1 cellular context compared by ENCODE assay signal in the genomic region with DNA sequence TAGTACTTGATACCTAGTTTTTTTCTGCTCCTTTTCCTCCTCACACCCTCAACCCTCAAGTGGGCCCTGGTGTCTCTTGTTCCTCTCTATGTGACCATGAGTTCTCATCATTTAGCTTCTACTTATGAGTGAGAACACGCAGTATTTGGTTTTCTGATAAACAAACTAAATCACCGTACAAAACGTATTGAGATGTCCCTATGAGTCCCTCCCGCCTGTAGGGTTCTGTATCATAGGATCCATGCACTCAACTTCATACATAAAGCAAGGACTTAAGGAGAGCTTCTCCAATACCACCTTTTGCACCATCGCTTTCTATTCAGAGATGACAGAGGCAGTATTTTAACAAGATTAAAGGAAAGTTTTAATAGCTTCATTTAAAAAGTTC.
TF ChIP-seq lines count a peak whose summit lies in the region.

No MANE protein-coding gene starts in this region.

TF ChIP-seq in K562, 482 proteins besides CTCF, POLR2A, EP300 and RAD21:
- TF ChIP-seq PHF21A (IDR thresholded peaks at IDR 0.05; ENCODE audit: borderline replicate concordance, low read depth) = no peak
- no peak for TF ChIP-seq U2AF2 (optimal IDR thresholded peaks at IDR 0.05; ENCODE audit: low read depth, low read length)
- no peak for TF ChIP-seq PHF8 (IDR thresholded peaks at IDR 0.05; ENCODE audit: borderline replicate concordance, low read length)
- no peak for TF ChIP-seq CBX2 (IDR thresholded peaks at IDR 0.05; ENCODE audit: insufficient read depth, low read length, poor library complexity, severe bottlenecking)
- TF ChIP-seq, protein P1, sequence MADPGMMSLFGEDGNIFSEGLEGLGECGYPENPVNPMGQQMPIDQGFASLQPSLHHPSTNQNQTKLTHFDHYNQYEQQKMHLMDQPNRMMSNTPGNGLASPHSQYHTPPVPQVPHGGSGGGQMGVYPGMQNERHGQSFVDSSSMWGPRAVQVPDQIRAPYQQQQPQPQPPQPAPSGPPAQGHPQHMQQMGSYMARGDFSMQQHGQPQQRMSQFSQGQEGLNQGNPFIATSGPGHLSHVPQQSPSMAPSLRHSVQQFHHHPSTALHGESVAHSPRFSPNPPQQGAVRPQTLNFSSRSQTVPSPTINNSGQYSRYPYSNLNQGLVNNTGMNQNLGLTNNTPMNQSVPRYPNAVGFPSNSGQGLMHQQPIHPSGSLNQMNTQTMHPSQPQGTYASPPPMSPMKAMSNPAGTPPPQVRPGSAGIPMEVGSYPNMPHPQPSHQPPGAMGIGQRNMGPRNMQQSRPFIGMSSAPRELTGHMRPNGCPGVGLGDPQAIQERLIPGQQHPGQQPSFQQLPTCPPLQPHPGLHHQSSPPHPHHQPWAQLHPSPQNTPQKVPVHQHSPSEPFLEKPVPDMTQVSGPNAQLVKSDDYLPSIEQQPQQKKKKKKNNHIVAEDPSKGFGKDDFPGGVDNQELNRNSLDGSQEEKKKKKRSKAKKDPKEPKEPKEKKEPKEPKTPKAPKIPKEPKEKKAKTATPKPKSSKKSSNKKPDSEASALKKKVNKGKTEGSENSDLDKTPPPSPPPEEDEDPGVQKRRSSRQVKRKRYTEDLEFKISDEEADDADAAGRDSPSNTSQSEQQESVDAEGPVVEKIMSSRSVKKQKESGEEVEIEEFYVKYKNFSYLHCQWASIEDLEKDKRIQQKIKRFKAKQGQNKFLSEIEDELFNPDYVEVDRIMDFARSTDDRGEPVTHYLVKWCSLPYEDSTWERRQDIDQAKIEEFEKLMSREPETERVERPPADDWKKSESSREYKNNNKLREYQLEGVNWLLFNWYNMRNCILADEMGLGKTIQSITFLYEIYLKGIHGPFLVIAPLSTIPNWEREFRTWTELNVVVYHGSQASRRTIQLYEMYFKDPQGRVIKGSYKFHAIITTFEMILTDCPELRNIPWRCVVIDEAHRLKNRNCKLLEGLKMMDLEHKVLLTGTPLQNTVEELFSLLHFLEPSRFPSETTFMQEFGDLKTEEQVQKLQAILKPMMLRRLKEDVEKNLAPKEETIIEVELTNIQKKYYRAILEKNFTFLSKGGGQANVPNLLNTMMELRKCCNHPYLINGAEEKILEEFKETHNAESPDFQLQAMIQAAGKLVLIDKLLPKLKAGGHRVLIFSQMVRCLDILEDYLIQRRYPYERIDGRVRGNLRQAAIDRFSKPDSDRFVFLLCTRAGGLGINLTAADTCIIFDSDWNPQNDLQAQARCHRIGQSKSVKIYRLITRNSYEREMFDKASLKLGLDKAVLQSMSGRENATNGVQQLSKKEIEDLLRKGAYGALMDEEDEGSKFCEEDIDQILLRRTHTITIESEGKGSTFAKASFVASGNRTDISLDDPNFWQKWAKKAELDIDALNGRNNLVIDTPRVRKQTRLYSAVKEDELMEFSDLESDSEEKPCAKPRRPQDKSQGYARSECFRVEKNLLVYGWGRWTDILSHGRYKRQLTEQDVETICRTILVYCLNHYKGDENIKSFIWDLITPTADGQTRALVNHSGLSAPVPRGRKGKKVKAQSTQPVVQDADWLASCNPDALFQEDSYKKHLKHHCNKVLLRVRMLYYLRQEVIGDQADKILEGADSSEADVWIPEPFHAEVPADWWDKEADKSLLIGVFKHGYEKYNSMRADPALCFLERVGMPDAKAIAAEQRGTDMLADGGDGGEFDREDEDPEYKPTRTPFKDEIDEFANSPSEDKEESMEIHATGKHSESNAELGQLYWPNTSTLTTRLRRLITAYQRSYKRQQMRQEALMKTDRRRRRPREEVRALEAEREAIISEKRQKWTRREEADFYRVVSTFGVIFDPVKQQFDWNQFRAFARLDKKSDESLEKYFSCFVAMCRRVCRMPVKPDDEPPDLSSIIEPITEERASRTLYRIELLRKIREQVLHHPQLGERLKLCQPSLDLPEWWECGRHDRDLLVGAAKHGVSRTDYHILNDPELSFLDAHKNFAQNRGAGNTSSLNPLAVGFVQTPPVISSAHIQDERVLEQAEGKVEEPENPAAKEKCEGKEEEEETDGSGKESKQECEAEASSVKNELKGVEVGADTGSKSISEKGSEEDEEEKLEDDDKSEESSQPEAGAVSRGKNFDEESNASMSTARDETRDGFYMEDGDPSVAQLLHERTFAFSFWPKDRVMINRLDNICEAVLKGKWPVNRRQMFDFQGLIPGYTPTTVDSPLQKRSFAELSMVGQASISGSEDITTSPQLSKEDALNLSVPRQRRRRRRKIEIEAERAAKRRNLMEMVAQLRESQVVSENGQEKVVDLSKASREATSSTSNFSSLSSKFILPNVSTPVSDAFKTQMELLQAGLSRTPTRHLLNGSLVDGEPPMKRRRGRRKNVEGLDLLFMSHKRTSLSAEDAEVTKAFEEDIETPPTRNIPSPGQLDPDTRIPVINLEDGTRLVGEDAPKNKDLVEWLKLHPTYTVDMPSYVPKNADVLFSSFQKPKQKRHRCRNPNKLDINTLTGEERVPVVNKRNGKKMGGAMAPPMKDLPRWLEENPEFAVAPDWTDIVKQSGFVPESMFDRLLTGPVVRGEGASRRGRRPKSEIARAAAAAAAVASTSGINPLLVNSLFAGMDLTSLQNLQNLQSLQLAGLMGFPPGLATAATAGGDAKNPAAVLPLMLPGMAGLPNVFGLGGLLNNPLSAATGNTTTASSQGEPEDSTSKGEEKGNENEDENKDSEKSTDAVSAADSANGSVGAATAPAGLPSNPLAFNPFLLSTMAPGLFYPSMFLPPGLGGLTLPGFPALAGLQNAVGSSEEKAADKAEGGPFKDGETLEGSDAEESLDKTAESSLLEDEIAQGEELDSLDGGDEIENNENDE (IDR thresholded peaks at IDR 0.05; ENCODE audit: low read depth, low read length) = no peak
- no peak for TF ChIP-seq EWSR1 (IDR thresholded peaks at IDR 0.05; ENCODE audit: borderline replicate concordance, low read depth, partially characterized antibody)
- no peak for TF ChIP-seq GATAD2A (IDR thresholded peaks at IDR 0.05)
- TF ChIP-seq ETV1 (tag; conservative IDR thresholded peaks at IDR 0.05; ENCODE audit: low read depth) = no peak
- TF ChIP-seq ZBTB1 (CRISPR knock-in tag; IDR thresholded peaks at IDR 0.05; ENCODE audit: borderline replicate concordance, low read depth) = no peak
- TF ChIP-seq NR3C1 (CRISPR knock-in tag; IDR thresholded peaks at IDR 0.05) = no peak
- TF ChIP-seq, protein P2, sequence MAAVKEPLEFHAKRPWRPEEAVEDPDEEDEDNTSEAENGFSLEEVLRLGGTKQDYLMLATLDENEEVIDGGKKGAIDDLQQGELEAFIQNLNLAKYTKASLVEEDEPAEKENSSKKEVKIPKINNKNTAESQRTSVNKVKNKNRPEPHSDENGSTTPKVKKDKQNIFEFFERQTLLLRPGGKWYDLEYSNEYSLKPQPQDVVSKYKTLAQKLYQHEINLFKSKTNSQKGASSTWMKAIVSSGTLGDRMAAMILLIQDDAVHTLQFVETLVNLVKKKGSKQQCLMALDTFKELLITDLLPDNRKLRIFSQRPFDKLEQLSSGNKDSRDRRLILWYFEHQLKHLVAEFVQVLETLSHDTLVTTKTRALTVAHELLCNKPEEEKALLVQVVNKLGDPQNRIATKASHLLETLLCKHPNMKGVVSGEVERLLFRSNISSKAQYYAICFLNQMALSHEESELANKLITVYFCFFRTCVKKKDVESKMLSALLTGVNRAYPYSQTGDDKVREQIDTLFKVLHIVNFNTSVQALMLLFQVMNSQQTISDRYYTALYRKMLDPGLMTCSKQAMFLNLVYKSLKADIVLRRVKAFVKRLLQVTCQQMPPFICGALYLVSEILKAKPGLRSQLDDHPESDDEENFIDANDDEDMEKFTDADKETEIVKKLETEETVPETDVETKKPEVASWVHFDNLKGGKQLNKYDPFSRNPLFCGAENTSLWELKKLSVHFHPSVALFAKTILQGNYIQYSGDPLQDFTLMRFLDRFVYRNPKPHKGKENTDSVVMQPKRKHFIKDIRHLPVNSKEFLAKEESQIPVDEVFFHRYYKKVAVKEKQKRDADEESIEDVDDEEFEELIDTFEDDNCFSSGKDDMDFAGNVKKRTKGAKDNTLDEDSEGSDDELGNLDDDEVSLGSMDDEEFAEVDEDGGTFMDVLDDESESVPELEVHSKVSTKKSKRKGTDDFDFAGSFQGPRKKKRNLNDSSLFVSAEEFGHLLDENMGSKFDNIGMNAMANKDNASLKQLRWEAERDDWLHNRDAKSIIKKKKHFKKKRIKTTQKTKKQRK (IDR thresholded peaks at IDR 0.05; ENCODE audit: borderline replicate concordance, low read depth, low read length) = no peak
- no peak for TF ChIP-seq SPI1 (IDR thresholded peaks at IDR 0.05; ENCODE audit: borderline replicate concordance, low read depth, low read length)
- no peak for TF ChIP-seq PPARD (CRISPR knock-in tag; IDR thresholded peaks at IDR 0.05)
- TF ChIP-seq L3MBTL2 (IDR thresholded peaks at IDR 0.05) = no peak
- TF ChIP-seq ZNF280B (CRISPR knock-in tag; IDR thresholded peaks at IDR 0.05) = no peak
- TF ChIP-seq TCF7L2 (IDR thresholded peaks at IDR 0.05; ENCODE audit: low read depth, low read length) = no peak
